Comparison of ENCODE assay signal across 24 cellular contexts in genomic region chr12:21648378-21648777, GRCh38. TPM values are rescaled to one million over a fixed set of nuclear protein-coding genes. Genes with fewer than 3 reads are reported as not detected.
A peak's percentile ranks its signal among the peaks of the same experiment; 100 is the strongest.
DNase-seq lines count a peak whose midpoint lies in the region; ATAC-seq, FAIRE-seq and TF ChIP-seq lines count a peak whose summit lies in the region.
"Had no signal": no experiment of that assay in that cellular context is flagged by ENCODE, and none has a peak within 500 bp of the region (broad histone marks: within the 10 kb centered on the region; RNA-seq: fewer than 3 reads in every experiment).

No MANE protein-coding gene starts in this region.

- H3K27me3 ChIP-seq in HUES64 (ENCODE audit: insufficient read depth, low read length): no peaks in the 10 kb centered on the region

- intact Hi-C loops in activated CD8-positive, alpha-beta T cell treated with anti-CD3 and anti-CD28 coated beads for 36 hours (cut with micrococcal nuclease): no loop called here

- no peak for DNase-seq in activated CD8-positive, alpha-beta T cell treated with anti-CD3 and anti-CD28 coated beads for 36 hours
- no peak for DNase-seq in activated CD8-positive, alpha-beta T cell treated with anti-CD3 and anti-CD28 coated beads, Interleukin-2, amount 10 ng/mL, durations not matched to agents 7 days and 5 days
- DNase-seq in A549 (ENCODE audit: low read depth in 1 of 2, low spot score in 1 of 2) (no peak), mucosa of gallbladder (ENCODE audit: low spot score) (no peak), globus pallidus (ENCODE audit: low spot score) (no peak)
- no peak for DNase-seq in effector memory CD8-positive, alpha-beta T cell
- DNase-seq: GF-D8; NCI-H1417; NCI-H187 treated with DMSO at 0.1 percent for 48 hours; NCI-H2171; NCI-H446; NK-92 treated with Interleukin-12 subunit alpha and Interleukin-12 subunit beta, amount 100 ng/mL, for 24 hours had no signal

- H3K4me1 ChIP-seq in A549 (peaks cover 93% of the 10 kb centered on the region), HUES64 (ENCODE audit: insufficient read depth, low read length) (peaks cover 68% of the 10 kb centered on the region)

- POLR2A ChIA-PET in activated CD8-positive, alpha-beta T cell treated with anti-CD3 and anti-CD28 coated beads for 36 hours (lab: Charles Lee): interaction anchor here (1.0 to 4.3 kb wide), 6 partner anchors 9 to 147 kb away, joined by 3 to 35 read pairs (median 4); partner anchors contain the start of genes GOLT1B, LDHB and RECQL
- POLR2A ChIA-PET in activated CD8-positive, alpha-beta T cell treated with anti-CD3 and anti-CD28 coated beads, Interleukin-2, amount 10 ng/mL, durations not matched to agents 7 days and 5 days (lab: Charles Lee): interaction anchor here (0.6 to 3.9 kb wide), 2 partner anchors 9 to 204 kb away, joined by 3 to 25 read pairs; partner anchors contain the start of gene LDHB
- POLR2A ChIA-PET in A549 (lab: Yijun Ruan, JAX): interaction anchor here (3.9 kb wide), 1 partner anchor 9 kb away, joined by 36 read pairs; the partner anchor contains the start of gene LDHB

- no peaks in the 10 kb centered on the region for H3K9me3 Mint-ChIP-seq in activated CD8-positive, alpha-beta T cell treated with anti-CD3 and anti-CD28 coated beads for 36 hours
- H3K9me3 Mint-ChIP-seq in activated CD8-positive, alpha-beta T cell treated with anti-CD3 and anti-CD28 coated beads, Interleukin-2, amount 10 ng/mL, durations not matched to agents 7 days and 5 days (ENCODE audit: insufficient read depth): no peaks in the 10 kb centered on the region
- no peaks in the 10 kb centered on the region for H3K9me3 Mint-ChIP-seq in effector memory CD8-positive, alpha-beta T cell
- H3K9me3 Mint-ChIP-seq: IgD-negative memory B cell had no signal

- no peak overlapping the region for H3K4me3 Mint-ChIP-seq in activated CD8-positive, alpha-beta T cell treated with anti-CD3 and anti-CD28 coated beads for 36 hours
- H3K4me3 Mint-ChIP-seq in activated CD8-positive, alpha-beta T cell treated with anti-CD3 and anti-CD28 coated beads, Interleukin-2, amount 10 ng/mL, durations not matched to agents 7 days and 5 days: no peak overlapping the region
- no peak overlapping the region for H3K4me3 Mint-ChIP-seq in effector memory CD8-positive, alpha-beta T cell
- H3K4me3 Mint-ChIP-seq: IgD-negative memory B cell had no signal

- peak overlapping the region; percentile 28 for H3K27ac Mint-ChIP-seq in activated CD8-positive, alpha-beta T cell treated with anti-CD3 and anti-CD28 coated beads for 36 hours
- H3K27ac Mint-ChIP-seq in activated CD8-positive, alpha-beta T cell treated with anti-CD3 and anti-CD28 coated beads, Interleukin-2, amount 10 ng/mL, durations not matched to agents 7 days and 5 days: no peak overlapping the region
- H3K27ac Mint-ChIP-seq in effector memory CD8-positive, alpha-beta T cell: peak overlapping the region; percentile 7 to 51

- no peak for TF ChIP-seq EP300 in A549 (IDR thresholded peaks at IDR 0.05)

- peak overlapping the region; percentile 4; the same call in 1 of the 3 replicates for H3K4me2 ChIP-seq in A549

- peaks cover 100% of the 10 kb centered on the region for H3K36me3 ChIP-seq in HUES64 (ENCODE audit: insufficient read depth, low read length)

- TF ChIP-seq CTCF in activated CD8-positive, alpha-beta T cell treated with anti-CD3 and anti-CD28 coated beads for 36 hours (IDR thresholded peaks at IDR 0.05): no peak
- no peak for TF ChIP-seq CTCF in A549 (IDR thresholded peaks at IDR 0.05)

- no peaks in the 10 kb centered on the region for H3K27me3 Mint-ChIP-seq in activated CD8-positive, alpha-beta T cell treated with anti-CD3 and anti-CD28 coated beads for 36 hours
- H3K27me3 Mint-ChIP-seq in activated CD8-positive, alpha-beta T cell treated with anti-CD3 and anti-CD28 coated beads, Interleukin-2, amount 10 ng/mL, durations not matched to agents 7 days and 5 days (ENCODE audit: low read depth): no peaks in the 10 kb centered on the region
- no peaks in the 10 kb centered on the region for H3K27me3 Mint-ChIP-seq in effector memory CD8-positive, alpha-beta T cell
- H3K27me3 Mint-ChIP-seq: IgD-negative memory B cell had no signal

- ATAC-seq in activated CD8-positive, alpha-beta T cell treated with anti-CD3 and anti-CD28 coated beads for 36 hours: no peak
- ATAC-seq in activated CD8-positive, alpha-beta T cell treated with anti-CD3 and anti-CD28 coated beads, Interleukin-2, amount 10 ng/mL, durations not matched to agents 7 days and 5 days: no peak
- ATAC-seq in A549: no peak
- no peak for ATAC-seq in effector memory CD8-positive, alpha-beta T cell (replicated peaks)
- no peak for ATAC-seq in HG03025 (IDR thresholded peaks at IDR 0.05; ENCODE audit: low FRiP score, unreplicated experiment)

- no peak for FAIRE-seq in A549 (lab: Jason Lieb, UNC)
- FAIRE-seq: GM12892, H54 had no signal

- peaks cover 85% of the 10 kb centered on the region for H3K36me3 Mint-ChIP-seq in activated CD8-positive, alpha-beta T cell treated with anti-CD3 and anti-CD28 coated beads for 36 hours (ENCODE audit: low read depth)
- H3K36me3 Mint-ChIP-seq in activated CD8-positive, alpha-beta T cell treated with anti-CD3 and anti-CD28 coated beads, Interleukin-2, amount 10 ng/mL, durations not matched to agents 7 days and 5 days (ENCODE audit: low read depth): peaks cover 84% of the 10 kb centered on the region
- peaks cover 69% of the 10 kb centered on the region for H3K36me3 Mint-ChIP-seq in effector memory CD8-positive, alpha-beta T cell (ENCODE audit: insufficient read depth)

- 92% methylated on average over 2 of the region's 2 CpGs for WGBS in A549 (ENCODE audit: missing lambda C conversion rate)
- WGBS in HUES64: 87% methylated on average over 2 of the region's 2 CpGs

- no peak overlapping the region for H3K9ac ChIP-seq in HUES64 (ENCODE audit: low read depth, low read length)

- H3K4me1 Mint-ChIP-seq in activated CD8-positive, alpha-beta T cell treated with anti-CD3 and anti-CD28 coated beads for 36 hours (ENCODE audit: low read depth): peaks cover 86% of the 10 kb centered on the region
- peaks cover 67% of the 10 kb centered on the region for H3K4me1 Mint-ChIP-seq in activated CD8-positive, alpha-beta T cell treated with anti-CD3 and anti-CD28 coated beads, Interleukin-2, amount 10 ng/mL, durations not matched to agents 7 days and 5 days (ENCODE audit: low read depth)
- peaks cover 15 to 59% of the 10 kb centered on the region in 2 donors for H3K4me1 Mint-ChIP-seq in effector memory CD8-positive, alpha-beta T cell (ENCODE audit: low read depth in 2 of 2)

- TF ChIP-seq POLR2A in A549 (IDR thresholded peaks at IDR 0.05; ENCODE audit: low read length): no peak

- no peak for TF ChIP-seq RAD21 in A549 (conservative IDR thresholded peaks at IDR 0.05 in 1 of 2, IDR thresholded peaks at IDR 0.05 in 1 of 2)

- H3K27ac ChIP-seq in A549: no peak overlapping the region; a peak in 1 of 6 replicates
- H3K27ac ChIP-seq in HUES64 (ENCODE audit: low read depth, low read length): 0 out of 2 replicates have a peak overlapping the region, but pooled peaks have one; percentile 10
- H3K27ac ChIP-seq: 22Rv1 had no signal

- H3K4me3 ChIP-seq in A549: no peak overlapping the region
- H3K4me3 ChIP-seq in HUES64 (ENCODE audit: low read length): no peak overlapping the region

- CTCF ChIA-PET in activated CD8-positive, alpha-beta T cell treated with anti-CD3 and anti-CD28 coated beads for 36 hours (lab: Charles Lee): no interaction called here
- CTCF ChIA-PET in activated CD8-positive, alpha-beta T cell treated with anti-CD3 and anti-CD28 coated beads, Interleukin-2, amount 10 ng/mL, durations not matched to agents 7 days and 5 days (lab: Charles Lee): interaction anchor here (0.7 to 1.2 kb wide), 3 partner anchors 8 to 120 kb away, joined by 3 read pairs; no protein-coding TSS in a partner anchor
- CTCF ChIA-PET in A549 (lab: Yijun Ruan, JAX): interaction anchor here (1.2 to 2.8 kb wide), 3 partner anchors 9 to 32 kb away, joined by 4 to 12 read pairs (median 5); no protein-coding TSS in a partner anchor

- H3K9me3 ChIP-seq in A549 (no peaks in the 10 kb centered on the region), HUES64 (ENCODE audit: insufficient read depth, low read depth, low read length) (no peaks in the 10 kb centered on the region)

TF ChIP-seq in A549, 52 proteins besides CTCF, POLR2A, EP300 and RAD21 (continues in another document):
- peak; percentile 61; the same call in 1 of the 2 replicates for TF ChIP-seq POLR2AphosphoS2 (conservative IDR thresholded peaks at IDR 0.05; ENCODE audit: low read length)

RNA-seq across cellular contexts. Expression of gene LDHB, which starts 9.3 kb away (rescaled TPM):
- 1,000 to 10,000 TPM; 2,161 to 2,384 TPM for total RNA-seq in activated CD8-positive, alpha-beta T cell treated with anti-CD3 and anti-CD28 coated beads for 36 hours
- 1,000 to 10,000 TPM; 1,063 to 1,149 TPM for total RNA-seq in activated CD8-positive, alpha-beta T cell treated with anti-CD3 and anti-CD28 coated beads, Interleukin-2, amount 10 ng/mL, durations not matched to agents 7 days and 5 days
- polyA plus RNA-seq in A549 (2011; rRNA removed) (1,881 and 2,260 TPM in 2 replicates), A549 (2017; fragmentation: RNase III; extraction: RNeasy Plus Mini Kit Qiagen cat#74134 plus additional on column Dnase treatment) (1,745 to 1,852 TPM (median 1,788 TPM) in 3 replicates)
- 882 and 1,113 TPM in 2 replicates for polyA plus RNA-seq in A549 (2012; cell fraction: cytosol; rRNA removed)
- polyA plus RNA-seq in A549 (2012; cell fraction: nucleus; rRNA removed): 378 and 581 TPM in 2 replicates
- polyA minus RNA-seq in A549 (2011; rRNA and poly(A)+ RNA removed): 554 and 593 TPM in 2 replicates
- 1,140 TPM for polyA plus RNA-seq in HUES64 (2013, experiment 1 of 2)
- polyA plus RNA-seq in HUES64 (2013, experiment 2 of 2): 1,162 TPM
- 563 TPM for total RNA-seq in mucosa of gallbladder

RNA-seq across cellular contexts. Expression of gene GYS2, which starts 43.7 kb away (rescaled TPM):
- total RNA-seq in activated CD8-positive, alpha-beta T cell treated with anti-CD3 and anti-CD28 coated beads for 36 hours: not detected
- not detected for total RNA-seq in activated CD8-positive, alpha-beta T cell treated with anti-CD3 and anti-CD28 coated beads, Interleukin-2, amount 10 ng/mL, durations not matched to agents 7 days and 5 days
- polyA plus RNA-seq in A549 (2011; rRNA removed) (0.19 TPM in 2 replicates), A549 (2017; fragmentation: RNase III; extraction: RNeasy Plus Mini Kit Qiagen cat#74134 plus additional on column Dnase treatment) (0.04 TPM in 1 of 3 replicates, not detected in the others)
- polyA plus RNA-seq in A549 (2012; cell fraction: cytosol; rRNA removed): 0.01 TPM in 1 of 2 replicates, not detected in the other
- polyA plus RNA-seq in A549 (2012; cell fraction: nucleus; rRNA removed): 0.04 and 0.15 TPM in 2 replicates
- polyA minus RNA-seq in A549 (2011; rRNA and poly(A)+ RNA removed): not detected in 2 replicates
- polyA plus RNA-seq in HUES64 (2013, experiment 1 of 2): not detected
- not detected for polyA plus RNA-seq in HUES64 (2013, experiment 2 of 2)
- total RNA-seq in mucosa of gallbladder: not detected
- total RNA-seq: Daoy, HT1080, LHCN-M2, OCI-LY7, RPMI7951 had no signal
- polyA plus RNA-seq: BJ, IgD-negative memory B cell had no signal
